ENCODE assay signal across 20 cellular contexts in genomic region chr2:84796798-84797197, GRCh38.
DNase-seq lines count a peak whose midpoint lies in the region; ATAC-seq and TF ChIP-seq lines count a peak whose summit lies in the region.
"Had no signal": no experiment of that assay in that cellular context is flagged by ENCODE, and none has a peak within 500 bp of the region (broad histone marks: within the 10 kb centered on the region; RNA-seq: fewer than 3 reads in every experiment).

No MANE protein-coding gene starts in this region.

- TF ChIP-seq CTCF in epithelial cell of esophagus (IDR thresholded peaks at IDR 0.05; ENCODE audit: insufficient read depth, low read depth, low read length, missing control alignments) (no peak), colonic mucosa (IDR thresholded peaks at IDR 0.05) (no peak)

- no peak overlapping the region for H3K4me3 Mint-ChIP-seq in central memory CD8-positive, alpha-beta T cell
- no peak overlapping the region for H3K4me3 Mint-ChIP-seq in activated T-helper 2 cell treated with anti-CD3 and anti-CD28 coated beads, Interferon-gamma antibody, Interleukin-2, Interleukin-4, amounts not matched to agents 10 μg/mL and 5 μg/mL and 100 μg/mL, durations not matched to agents 14 hours and 24 hours and 36 hours (ENCODE audit: low read depth)
- H3K4me3 Mint-ChIP-seq: CD14-positive monocyte; CD4-positive, alpha-beta memory T cell; HFFc6 had no signal

- H3K9me3 ChIP-seq in colonic mucosa: no peaks in the 10 kb centered on the region

- H3K36me3 Mint-ChIP-seq in central memory CD8-positive, alpha-beta T cell (ENCODE audit: insufficient read depth): no peaks in the 10 kb centered on the region
- H3K36me3 Mint-ChIP-seq in activated T-helper 2 cell treated with anti-CD3 and anti-CD28 coated beads, Interferon-gamma antibody, Interleukin-2, Interleukin-4, amounts not matched to agents 10 μg/mL and 5 μg/mL and 100 μg/mL, durations not matched to agents 14 hours and 24 hours and 36 hours (ENCODE audit: low read depth): no peaks in the 10 kb centered on the region
- H3K36me3 Mint-ChIP-seq: CD14-positive monocyte had no signal

- peaks cover 12% of the 10 kb centered on the region for H3K4me1 Mint-ChIP-seq in central memory CD8-positive, alpha-beta T cell
- H3K4me1 Mint-ChIP-seq in activated T-helper 2 cell treated with anti-CD3 and anti-CD28 coated beads, Interferon-gamma antibody, Interleukin-2, Interleukin-4, amounts not matched to agents 10 μg/mL and 5 μg/mL and 100 μg/mL, durations not matched to agents 14 hours and 24 hours and 36 hours (ENCODE audit: low read depth): peaks cover 13% of the 10 kb centered on the region

- H3K9me3 Mint-ChIP-seq in central memory CD8-positive, alpha-beta T cell: peaks cover 5% of the 10 kb centered on the region
- peaks cover 17% of the 10 kb centered on the region for H3K9me3 Mint-ChIP-seq in activated T-helper 2 cell treated with anti-CD3 and anti-CD28 coated beads, Interferon-gamma antibody, Interleukin-2, Interleukin-4, amounts not matched to agents 10 μg/mL and 5 μg/mL and 100 μg/mL, durations not matched to agents 14 hours and 24 hours and 36 hours
- H3K9me3 Mint-ChIP-seq: HFFc6 had no signal

- H3K27ac Mint-ChIP-seq in central memory CD8-positive, alpha-beta T cell (ENCODE audit: low read depth): peak overlapping the region; percentile 0
- no peak overlapping the region for H3K27ac Mint-ChIP-seq in activated T-helper 2 cell treated with anti-CD3 and anti-CD28 coated beads, Interferon-gamma antibody, Interleukin-2, Interleukin-4, amounts not matched to agents 10 μg/mL and 5 μg/mL and 100 μg/mL, durations not matched to agents 14 hours and 24 hours and 36 hours
- H3K27ac Mint-ChIP-seq: CD14-positive monocyte, HFFc6 had no signal

- no peaks in the 10 kb centered on the region for H3K4me1 ChIP-seq in colonic mucosa
- H3K4me1 ChIP-seq: BLaER1 had no signal

- DNase-seq in ELR (ENCODE audit: low read depth) (peak; percentile 17), amniotic epithelial cell (ENCODE audit: low read depth) (peak; percentile 21), epithelial cell of esophagus (ENCODE audit: low read depth) (peak; percentile 21), colonic mucosa (no peak), NCI-H1417 (lab: John Stamatoyannopoulos, UW) (no peak)
- no peak for DNase-seq in central memory CD8-positive, alpha-beta T cell (ENCODE audit: low spot score in 2 of 2)
- DNase-seq in activated T-helper 2 cell treated with anti-CD3 and anti-CD28 coated beads, Interferon-gamma antibody, Interleukin-2, Interleukin-4, amounts not matched to agents 10 μg/mL and 5 μg/mL and 100 μg/mL, durations not matched to agents 14 hours and 24 hours and 36 hours (ENCODE audit: low spot score): no peak
- DNase-seq: 8988T; CD4-positive, alpha-beta memory T cell; DMS153; DMS79; GM23248; H7; HFFc6 had no signal

- H3K27me3 ChIP-seq in colonic mucosa: no peaks in the 10 kb centered on the region
- H3K27me3 ChIP-seq: BLaER1 had no signal

- no peaks in the 10 kb centered on the region for H3K27me3 Mint-ChIP-seq in central memory CD8-positive, alpha-beta T cell
- no peaks in the 10 kb centered on the region for H3K27me3 Mint-ChIP-seq in activated T-helper 2 cell treated with anti-CD3 and anti-CD28 coated beads, Interferon-gamma antibody, Interleukin-2, Interleukin-4, amounts not matched to agents 10 μg/mL and 5 μg/mL and 100 μg/mL, durations not matched to agents 14 hours and 24 hours and 36 hours (ENCODE audit: low read depth)
- H3K27me3 Mint-ChIP-seq: CD4-positive, alpha-beta memory T cell had no signal

- H3K4me3 ChIP-seq in epithelial cell of esophagus (ENCODE audit: low read length): no peak overlapping the region
- H3K4me3 ChIP-seq in colonic mucosa: no peak overlapping the region
- H3K4me3 ChIP-seq: BLaER1, GM12878, GM23248 had no signal

- no peaks in the 10 kb centered on the region for H3K36me3 ChIP-seq in colonic mucosa
- H3K36me3 ChIP-seq: BLaER1 had no signal

- no peak overlapping the region for H3K27ac ChIP-seq in colonic mucosa
- H3K27ac ChIP-seq: BLaER1, GM23248, HL-60 had no signal

- no peak for ATAC-seq in central memory CD8-positive, alpha-beta T cell (replicated peaks; ENCODE audit: extremely low read depth, poor library complexity, severe bottlenecking)
- no peak for ATAC-seq in GM21515 (IDR thresholded peaks at IDR 0.05; ENCODE audit: unreplicated experiment)
- ATAC-seq: GM12878, HCT116 had no signal

- intact Hi-C loops in colonic mucosa (cut with DNase I): no loop called here
- intact Hi-C loops in activated T-helper 2 cell treated with anti-CD3 and anti-CD28 coated beads, Interferon-gamma antibody, Interleukin-2, Interleukin-4, amounts not matched to agents 10 μg/mL and 5 μg/mL and 100 μg/mL, durations not matched to agents 14 hours and 24 hours and 36 hours (cut with micrococcal nuclease): no loop called here

- no peak overlapping the region for H3K9ac ChIP-seq in colonic mucosa (ENCODE audit: low read depth in 2 of 2, low read length in 2 of 2)
- H3K9ac ChIP-seq: BLaER1, GM23248 had no signal

Comparison
In these comparisons a context has a peak if more than half of its experiments do, and no peak if none do; other contexts are left out.
1. DNase-seq: peak in ELR (single experiment), amniotic epithelial cell (single experiment) and epithelial cell of esophagus (single experiment); none in central memory CD8-positive, alpha-beta T cell (0 of 2), colonic mucosa (single experiment), activated T-helper 2 cell treated with anti-CD3 and anti-CD28 coated beads, Interferon-gamma antibody, Interleukin-2, Interleukin-4, amounts not matched to agents 10 μg/mL and 5 μg/mL and 100 μg/mL, durations not matched to agents 14 hours and 24 hours and 36 hours (single experiment) and NCI-H1417 (0 of 3).